In genomic region chr3:177426151-177426904, GRCh38 we compare ENCODE assay signal across 15 cellular contexts.
DNase-seq lines count a peak whose midpoint lies in the region; ATAC-seq and TF ChIP-seq lines count a peak whose summit lies in the region.
"Had no signal": no experiment of that assay in that cellular context is flagged by ENCODE, and none has a peak within 500 bp of the region (broad histone marks: within the 10 kb centered on the region; RNA-seq: fewer than 3 reads in every experiment).

No MANE protein-coding gene starts in this region.

- no peak for TF ChIP-seq CTCF in activated CD8-positive, alpha-beta T cell treated with anti-CD3 and anti-CD28 coated beads for 36 hours (IDR thresholded peaks at IDR 0.05)
- no peak for TF ChIP-seq CTCF in mesothelial cell of epicardium (IDR thresholded peaks at IDR 0.05; ENCODE audit: unreplicated experiment)
- no peak for TF ChIP-seq CTCF in tibial artery (IDR thresholded peaks at IDR 0.05)

- POLR2A ChIA-PET in CD4-positive, alpha-beta memory T cell (lab: Charles Lee; ENCODE audit: partially characterized antibody) = interaction anchor here (0.5 to 2.0 kb wide), 11 partner anchors 20 to 1383 kb away, joined by 3 to 19 read pairs (median 4); partner anchors contain the start of gene TBL1XR1
- POLR2A ChIA-PET in activated CD8-positive, alpha-beta T cell treated with anti-CD3 and anti-CD28 coated beads for 36 hours (lab: Charles Lee) = interaction anchor here (2.1 kb wide), 1 partner anchor 66 kb away, joined by 6 read pairs; no protein-coding TSS in a partner anchor

- H3K4me3 Mint-ChIP-seq in CD4-positive, alpha-beta memory T cell = peak overlapping the region in 6 of 8 donors; percentile 26 to 90 (median 68)
- H3K4me3 Mint-ChIP-seq in activated CD8-positive, alpha-beta T cell treated with anti-CD3 and anti-CD28 coated beads for 36 hours = no peak overlapping the region
- H3K4me3 Mint-ChIP-seq in mesothelial cell of epicardium = no peak overlapping the region

- H3K9ac ChIP-seq in GM23248 = no peak overlapping the region

- H3K4me2 ChIP-seq in GM23248 (ENCODE audit: unreplicated experiment) = no peak overlapping the region

- H3K4me3 ChIP-seq in CD4-positive, alpha-beta memory T cell (ENCODE audit: low read length in 2 of 2) = peak overlapping the region in 1 of 2 donors; percentile 10
- H3K4me3 ChIP-seq in GM23248 (no peak overlapping the region), tibial artery (no peak overlapping the region)
- H3K4me3 ChIP-seq: heart right ventricle, tibial nerve had no signal

- in situ Hi-C loops in GM23248 (cut with MboI) = no loop called here

- CTCF ChIA-PET in CD4-positive, alpha-beta memory T cell (lab: Charles Lee; ENCODE audit: partially characterized antibody) = interaction anchor here (1.3 to 2.0 kb wide), 3 partner anchors 10 to 22 kb away, joined by 4 to 7 read pairs (median 5); no protein-coding TSS in a partner anchor
- CTCF ChIA-PET in activated CD8-positive, alpha-beta T cell treated with anti-CD3 and anti-CD28 coated beads for 36 hours (lab: Charles Lee) = interaction anchor here (0.9 to 1.7 kb wide), 4 partner anchors 11 to 275 kb away, joined by 3 to 5 read pairs (median 4); no protein-coding TSS in a partner anchor

- H3K79me2 ChIP-seq in GM23248 (ENCODE audit: insufficient read depth) = no peaks in the 10 kb centered on the region

- H3K4me1 ChIP-seq in CD4-positive, alpha-beta memory T cell (ENCODE audit: insufficient read depth, low read length) = peaks cover 39% of the 10 kb centered on the region
- 0 out of 2 replicates have a peak, but pooled peaks cover 12% of the 10 kb centered on the region for H3K4me1 ChIP-seq in GM23248 (ENCODE audit: insufficient read depth)
- H3K4me1 ChIP-seq in tibial artery = peaks cover 0 to 7% (median 2%) of the 10 kb centered on the region in 4 donors

- H3F3A ChIP-seq in GM23248 (ENCODE audit: insufficient read depth) = no peaks in the 10 kb centered on the region

- H3K27me3 ChIP-seq in CD4-positive, alpha-beta memory T cell (ENCODE audit: insufficient read depth, low read length) = no peaks in the 10 kb centered on the region
- H3K27me3 ChIP-seq in GM23248 (replicated peaks; ENCODE audit: insufficient read depth) (no peaks in the 10 kb centered on the region), tibial artery (no peaks in the 10 kb centered on the region)
- H3K27me3 ChIP-seq: heart right ventricle, tibial nerve had no signal

- no peaks in the 10 kb centered on the region for H3K27me3 Mint-ChIP-seq in CD4-positive, alpha-beta memory T cell
- no peaks in the 10 kb centered on the region for H3K27me3 Mint-ChIP-seq in activated CD8-positive, alpha-beta T cell treated with anti-CD3 and anti-CD28 coated beads for 36 hours
- H3K27me3 Mint-ChIP-seq in mesothelial cell of epicardium (ENCODE audit: low read depth) = no peaks in the 10 kb centered on the region

- no peak overlapping the region for H2AFZ ChIP-seq in GM23248

- H3K27ac Mint-ChIP-seq in CD4-positive, alpha-beta memory T cell = peak overlapping the region; percentile 48 to 96 (median 86)
- peak overlapping the region; percentile 57 for H3K27ac Mint-ChIP-seq in activated CD8-positive, alpha-beta T cell treated with anti-CD3 and anti-CD28 coated beads for 36 hours
- H3K27ac Mint-ChIP-seq in mesothelial cell of epicardium = peak overlapping the region; percentile 23

- H3K9me2 ChIP-seq in GM23248 (ENCODE audit: insufficient read depth) = no peaks in the 10 kb centered on the region

- H3K36me3 ChIP-seq in CD4-positive, alpha-beta memory T cell (ENCODE audit: insufficient read depth, low read length) = no peaks in the 10 kb centered on the region
- no peaks in the 10 kb centered on the region for H3K36me3 ChIP-seq in GM23248 (ENCODE audit: low read depth)
- no peaks in the 10 kb centered on the region for H3K36me3 ChIP-seq in tibial artery
- H3K36me3 ChIP-seq: heart right ventricle, tibial nerve had no signal

- DNase-seq in CD4-positive, alpha-beta memory T cell = no peak
- DNase-seq in GM23248 (peak; percentile 40), mesothelial cell of epicardium (ENCODE audit: low spot score in 2 of 2, unreplicated experiment in 2 of 2) (no peak), tibial artery (no peak)
- DNase-seq in activated CD8-positive, alpha-beta T cell treated with anti-CD3 and anti-CD28 coated beads for 36 hours = no peak
- DNase-seq: cerebellar nuclear complex, GF-D8, heart right ventricle, left cardiac atrium, NCI-H187, T1000 had no signal

- ATAC-seq in activated CD8-positive, alpha-beta T cell treated with anti-CD3 and anti-CD28 coated beads for 36 hours = no peak
- ATAC-seq in HG03571 (IDR thresholded peaks at IDR 0.05; ENCODE audit: unreplicated experiment) = no peak
- no peak for ATAC-seq in GM19452 (IDR thresholded peaks at IDR 0.05; ENCODE audit: unreplicated experiment)

- H3K9me3 Mint-ChIP-seq in CD4-positive, alpha-beta memory T cell = no peaks in the 10 kb centered on the region
- no peaks in the 10 kb centered on the region for H3K9me3 Mint-ChIP-seq in activated CD8-positive, alpha-beta T cell treated with anti-CD3 and anti-CD28 coated beads for 36 hours
- no peaks in the 10 kb centered on the region for H3K9me3 Mint-ChIP-seq in mesothelial cell of epicardium

- no peaks in the 10 kb centered on the region for H3K9me3 ChIP-seq in CD4-positive, alpha-beta memory T cell (ENCODE audit: control insufficient read depth in 1 of 2, low read length in 2 of 2)
- H3K9me3 ChIP-seq in GM23248 (ENCODE audit: low read depth) = no peaks in the 10 kb centered on the region
- no peaks in the 10 kb centered on the region for H3K9me3 ChIP-seq in tibial artery
- H3K9me3 ChIP-seq: heart right ventricle, tibial nerve had no signal

- peaks cover 22 to 37% (median 34%) of the 10 kb centered on the region in 4 donors for H3K4me1 Mint-ChIP-seq in CD4-positive, alpha-beta memory T cell
- peaks cover 30% of the 10 kb centered on the region for H3K4me1 Mint-ChIP-seq in activated CD8-positive, alpha-beta T cell treated with anti-CD3 and anti-CD28 coated beads for 36 hours (ENCODE audit: low read depth)
- peaks cover 25% of the 10 kb centered on the region for H3K4me1 Mint-ChIP-seq in mesothelial cell of epicardium

- H3K36me3 Mint-ChIP-seq in CD4-positive, alpha-beta memory T cell = no peaks in the 10 kb centered on the region
- H3K36me3 Mint-ChIP-seq in activated CD8-positive, alpha-beta T cell treated with anti-CD3 and anti-CD28 coated beads for 36 hours (ENCODE audit: low read depth) = peaks cover 3% of the 10 kb centered on the region
- no peaks in the 10 kb centered on the region for H3K36me3 Mint-ChIP-seq in mesothelial cell of epicardium

- no peaks in the 10 kb centered on the region for H4K20me1 ChIP-seq in GM23248 (ENCODE audit: insufficient read depth)

- intact Hi-C loops in CD4-positive, alpha-beta memory T cell (cut with micrococcal nuclease) = loop anchor here (5.0 kb wide), 1 partner anchor 64 kb away; no protein-coding TSS in a partner anchor
- intact Hi-C loops in activated CD8-positive, alpha-beta T cell treated with anti-CD3 and anti-CD28 coated beads for 36 hours (cut with micrococcal nuclease) = no loop called here
- intact Hi-C loops in tibial artery (cut with DNase I; ENCODE audit: low total_unique reads) = no loop called here

- 47 to 57% methylated on average over 3 of the region's 3 CpGs for WGBS in GM23248 (ENCODE audit: low coverage in 1 of 2, low lambda C conversion rate in 2 of 2, missing lambda C conversion rate in 2 of 2), 2 experiments

- peak overlapping the region; percentile 46 for H3K27ac ChIP-seq in CD4-positive, alpha-beta memory T cell (ENCODE audit: low read depth, low read length)
- no peak overlapping the region for H3K27ac ChIP-seq in GM23248
- no peak overlapping the region for H3K27ac ChIP-seq in tibial artery
- H3K27ac ChIP-seq: epithelial cell of prostate, tibial nerve had no signal

Comparison
In these comparisons a context has a peak if more than half of its experiments do, and no peak if none do; other contexts are left out.
1. H3K27ac Mint-ChIP-seq: peak in every context shown above with its lines; median percentile 86 in CD4-positive, alpha-beta memory T cell; 57 in activated CD8-positive, alpha-beta T cell treated with anti-CD3 and anti-CD28 coated beads for 36 hours; 23 in mesothelial cell of epicardium.
2. H3K4me3 Mint-ChIP-seq: peak in CD4-positive, alpha-beta memory T cell (6 of 8); none in activated CD8-positive, alpha-beta T cell treated with anti-CD3 and anti-CD28 coated beads for 36 hours (single experiment) and mesothelial cell of epicardium (single experiment).